21 cellular contexts compared by ENCODE assay signal in genomic region chr18:46555213-46555612, GRCh38.
DNase-seq lines count a peak whose midpoint lies in the region; ATAC-seq and TF ChIP-seq lines count a peak whose summit lies in the region.
"Had no signal": no experiment of that assay in that cellular context is flagged by ENCODE, and none has a peak within 500 bp of the region (broad histone marks: within the 10 kb centered on the region; RNA-seq: fewer than 3 reads in every experiment).

No MANE protein-coding gene starts in this region.

- H2BK15ac ChIP-seq in mesenchymal stem cell (ENCODE audit: low read depth, poor library complexity, severe bottlenecking): no peak overlapping the region

- H3K23ac ChIP-seq in mesenchymal stem cell (ENCODE audit: low read length in 2 of 2): no peak overlapping the region

- H4K91ac ChIP-seq in mesenchymal stem cell (ENCODE audit: low read length): no peak overlapping the region

- no peak overlapping the region for H3K4ac ChIP-seq in mesenchymal stem cell (ENCODE audit: low read depth in 1 of 2, low read length in 2 of 2)

- H3K4me2 ChIP-seq in parathyroid adenoma (ENCODE audit: low read length) (no peak overlapping the region), mesenchymal stem cell (ENCODE audit: low read length, poor library complexity, severe bottlenecking) (no peak overlapping the region)
- H3K4me2 ChIP-seq: PC-9 had no signal

- H3K14ac ChIP-seq in mesenchymal stem cell (ENCODE audit: low read length in 2 of 2): no peak overlapping the region

- no peaks in the 10 kb centered on the region for H3K27me3 ChIP-seq in parathyroid adenoma (ENCODE audit: control insufficient read depth, insufficient read depth, low read length)
- no peaks in the 10 kb centered on the region for H3K27me3 ChIP-seq in aorta (ENCODE audit: control insufficient read depth in 1 of 2, insufficient read depth in 2 of 2, low read length in 1 of 2)
- no peaks in the 10 kb centered on the region for H3K27me3 ChIP-seq in mesenchymal stem cell (ENCODE audit: control insufficient read depth in 1 of 2, insufficient read depth in 1 of 2, low read length in 2 of 2)
- H3K27me3 ChIP-seq: breast epithelium, upper lobe of right lung had no signal

- no peaks in the 10 kb centered on the region for H3K36me3 ChIP-seq in parathyroid adenoma (ENCODE audit: control insufficient read depth, insufficient read depth, low read length)
- H3K36me3 ChIP-seq in aorta (ENCODE audit: control insufficient read depth in 1 of 2, insufficient read depth in 2 of 2, low read length in 1 of 2): no peaks in the 10 kb centered on the region
- no peaks in the 10 kb centered on the region for H3K36me3 ChIP-seq in mesenchymal stem cell (ENCODE audit: control insufficient read depth in 1 of 2, insufficient read depth in 2 of 2, low read depth in 1 of 2, low read length in 2 of 2)
- H3K36me3 ChIP-seq: breast epithelium, HAP-1, left ventricle myocardium inferior, upper lobe of right lung had no signal

- H3K9me3 ChIP-seq in parathyroid adenoma (ENCODE audit: control insufficient read depth, low read length) (no peaks in the 10 kb centered on the region), aorta (ENCODE audit: control insufficient read depth, low read length) (no peaks in the 10 kb centered on the region), mesenchymal stem cell (ENCODE audit: control insufficient read depth, low read length) (peaks cover 4% of the 10 kb centered on the region)
- H3K9me3 ChIP-seq: breast epithelium, HAP-1, upper lobe of right lung had no signal

- peaks cover 6% of the 10 kb centered on the region for H3K4me1 ChIP-seq in parathyroid adenoma
- H3K4me1 ChIP-seq in aorta (ENCODE audit: control insufficient read depth in 1 of 2, insufficient read depth in 2 of 2, low read length in 2 of 2): no peaks in the 10 kb centered on the region
- no peaks in the 10 kb centered on the region for H3K4me1 ChIP-seq in mesenchymal stem cell (ENCODE audit: control insufficient read depth, insufficient read depth, low read depth, low read length)
- H3K4me1 ChIP-seq: breast epithelium, HAP-1, left ventricle myocardium inferior, upper lobe of right lung had no signal

- H2AFZ ChIP-seq in parathyroid adenoma (peak overlapping the region; percentile 25), mesenchymal stem cell (ENCODE audit: low read depth, low read length) (no peak overlapping the region)
- H2AFZ ChIP-seq: PC-9 had no signal

- TF ChIP-seq CTCF in parathyroid adenoma (IDR thresholded peaks at IDR 0.05): no peak

- DNase-seq in COLO829 (ENCODE audit: low spot score) (peak; percentile 58), anterior cingulate cortex (lab: John Stamatoyannopoulos, UW) (peak in 39 of 58 donors; percentile 5 to 89 (median 45)), inferior parietal cortex (ENCODE audit: extremely low spot score) (peak; percentile 75), aorta (no peak), COR-L47 (lab: John Stamatoyannopoulos, UW) (no peak), mesenchymal stem cell (no peak)
- DNase-seq: activated CD4-positive, alpha-beta memory T cell treated with anti-CD3 and anti-CD28 coated beads, Interleukin-2, amount 10 ng/mL, durations not matched to agents 7 days and 5 days; activated CD4-positive, alpha-beta T cell treated with anti-CD3 and anti-CD28 coated beads for 1 hour; activated CD8-positive, alpha-beta memory T cell treated with anti-CD3 and anti-CD28 coated beads, Interleukin-2, amount 50 U/mL, for 4 hours; activated naive CD4-positive, alpha-beta T cell treated with Interleukin-2 at 50 U/mL for 16 hours; effector CD8-positive, alpha-beta T cell; NCI-H2029; SHP77 treated with DMSO at 0.1 percent for 48 hours; stimulated activated CD4-positive, alpha-beta T cell treated with anti-CD3 and anti-CD28 coated beads, Interleukin-4, amount 100 ng/mL, for 4 hours; upper lobe of right lung had no signal

- H3K9ac ChIP-seq in parathyroid adenoma: no peak overlapping the region
- H3K9ac ChIP-seq in mesenchymal stem cell (ENCODE audit: low read length): no peak overlapping the region

- H3K79me1 ChIP-seq in mesenchymal stem cell (replicated peaks; ENCODE audit: low read length, poor library complexity, severe bottlenecking): no peaks in the 10 kb centered on the region

- 45 to 50% methylated on average over 2 of the region's 2 CpGs for WGBS in aorta, 2 donors
- 53% methylated on average over 2 of the region's 2 CpGs for WGBS in mesenchymal stem cell

- ATAC-seq in aorta (ENCODE audit: low FRiP score) (no peak), HG03457 (IDR thresholded peaks at IDR 0.05; ENCODE audit: unreplicated experiment) (no peak)

- H3K4me3 ChIP-seq in parathyroid adenoma (ENCODE audit: low read depth, low read length) (no peak overlapping the region), aorta (ENCODE audit: low read length in 2 of 2) (no peak overlapping the region), mesenchymal stem cell (ENCODE audit: insufficient read depth in 1 of 2, low read depth in 1 of 2, low read length in 2 of 2) (no peak overlapping the region)
- H3K4me3 ChIP-seq: breast epithelium, HAP-1, left ventricle myocardium inferior, PC-9, upper lobe of right lung had no signal

- H3K79me2 ChIP-seq in parathyroid adenoma: no peaks in the 10 kb centered on the region

- no peak overlapping the region for H2BK120ac ChIP-seq in mesenchymal stem cell (ENCODE audit: low read depth, low read length)

- no peak overlapping the region for H2AK5ac ChIP-seq in mesenchymal stem cell (ENCODE audit: low read length, severe bottlenecking)

- H4K8ac ChIP-seq in mesenchymal stem cell (ENCODE audit: low read length): no peak overlapping the region

- H3K27ac ChIP-seq in parathyroid adenoma (no peak overlapping the region), aorta (ENCODE audit: low read depth in 1 of 2, low read length in 2 of 2) (no peak overlapping the region), mesenchymal stem cell (ENCODE audit: low read length, poor library complexity, severe bottlenecking) (no peak overlapping the region)
- H3K27ac ChIP-seq: breast epithelium, left ventricle myocardium inferior, PC-9, upper lobe of right lung had no signal

- no peak overlapping the region for H3K18ac ChIP-seq in mesenchymal stem cell (ENCODE audit: low read depth in 1 of 2, low read length in 2 of 2)

- intact Hi-C loops in aorta (cut with DNase I): no loop called here

- no peak overlapping the region for H2BK5ac ChIP-seq in mesenchymal stem cell (ENCODE audit: low read depth, low read length, poor library complexity, severe bottlenecking)

- H2BK12ac ChIP-seq in mesenchymal stem cell (ENCODE audit: low read length in 2 of 2): no peak overlapping the region

Comparison
In these comparisons a context has a peak if more than half of its experiments do, and no peak if none do; other contexts are left out.
1. DNase-seq: peak in COLO829 (single experiment), anterior cingulate cortex (39 of 58) and inferior parietal cortex (single experiment); none in aorta (0 of 2), COR-L47 (single experiment) and mesenchymal stem cell (single experiment).